ENCODE assay signal across 10 cellular contexts in genomic region chr4:101009471-101009870, GRCh38.
DNase-seq lines count a peak whose midpoint lies in the region; ATAC-seq and TF ChIP-seq lines count a peak whose summit lies in the region.
"Had no signal": no experiment of that assay in that cellular context is flagged by ENCODE, and none has a peak within 500 bp of the region (broad histone marks: within the 10 kb centered on the region; RNA-seq: fewer than 3 reads in every experiment).

No MANE protein-coding gene starts in this region.

- ATAC-seq in GM18909 (IDR thresholded peaks at IDR 0.05; ENCODE audit: poor library complexity, unreplicated experiment) (peak; percentile 73), GM21723 (IDR thresholded peaks at IDR 0.05; ENCODE audit: unreplicated experiment) (peak; percentile 73), HG03342 (IDR thresholded peaks at IDR 0.05; ENCODE audit: unreplicated experiment) (peak; percentile 48), sciatic nerve (peak; percentile 41)
- ATAC-seq in naive thymus-derived CD8-positive, alpha-beta T cell: no peak
- ATAC-seq: pancreas had no signal

- DNase-seq in sciatic nerve (ENCODE audit: low spot score) (no peak), osteocyte (ENCODE audit: extremely low spot score, unreplicated experiment) (no peak), amniotic stem cell (lab: John Stamatoyannopoulos, UW) (no peak)
- no peak for DNase-seq in naive thymus-derived CD8-positive, alpha-beta T cell
- DNase-seq: activated CD8-positive, alpha-beta memory T cell treated with anti-CD3 and anti-CD28 coated beads, Interleukin-2, amount 50 U/mL, for 48 hours; cortex of kidney; pancreas had no signal

- no peaks in the 10 kb centered on the region for H3K27me3 Mint-ChIP-seq in osteocyte (ENCODE audit: unreplicated experiment)
- H3K27me3 Mint-ChIP-seq in naive thymus-derived CD8-positive, alpha-beta T cell: peaks cover 0 to 3% (median 0%) of the 10 kb centered on the region in 5 donors

- no peak overlapping the region for H3K27ac Mint-ChIP-seq in osteocyte (ENCODE audit: unreplicated experiment)
- peak overlapping the region in 1 of 10 donors; percentile 12 for H3K27ac Mint-ChIP-seq in naive thymus-derived CD8-positive, alpha-beta T cell

- H3K4me3 Mint-ChIP-seq in osteocyte (ENCODE audit: unreplicated experiment): no peak overlapping the region
- no peak overlapping the region for H3K4me3 Mint-ChIP-seq in naive thymus-derived CD8-positive, alpha-beta T cell

- intact Hi-C loops in sciatic nerve (cut with DNase I): no loop called here

- no peak for TF ChIP-seq CTCF in osteocyte (IDR thresholded peaks at IDR 0.05)

- H3K9me3 Mint-ChIP-seq in osteocyte (ENCODE audit: unreplicated experiment): no peaks in the 10 kb centered on the region
- peaks cover 0 to 9% (median 4%) of the 10 kb centered on the region in 9 donors for H3K9me3 Mint-ChIP-seq in naive thymus-derived CD8-positive, alpha-beta T cell

- no peaks in the 10 kb centered on the region for H3K36me3 Mint-ChIP-seq in osteocyte (ENCODE audit: unreplicated experiment)
- H3K36me3 Mint-ChIP-seq in naive thymus-derived CD8-positive, alpha-beta T cell: peaks cover 0 to 5% (median 4%) of the 10 kb centered on the region in 3 donors

- peaks cover 33% of the 10 kb centered on the region for H3K4me1 Mint-ChIP-seq in osteocyte (ENCODE audit: unreplicated experiment)
- H3K4me1 Mint-ChIP-seq in naive thymus-derived CD8-positive, alpha-beta T cell: peaks cover 0 to 17% (median 0%) of the 10 kb centered on the region in 4 donors

- POLR2A ChIA-PET in naive thymus-derived CD8-positive, alpha-beta T cell (lab: Charles Lee): no interaction called here

Comparison
In these comparisons a context has a peak if more than half of its experiments do, and no peak if none do; other contexts are left out.
1. ATAC-seq: peak in GM18909 (single experiment), GM21723 (single experiment), HG03342 (single experiment) and sciatic nerve (single experiment); none in naive thymus-derived CD8-positive, alpha-beta T cell (0 of 2).